Comparison of ENCODE assay signal across 17 cellular contexts in genomic region chr6:127999032-127999431, GRCh38.
"Had no signal": no experiment of that assay in that cellular context is flagged by ENCODE, and none has a peak within 500 bp of the region (broad histone marks: within the 10 kb centered on the region; RNA-seq: fewer than 3 reads in every experiment).

No MANE protein-coding gene starts in this region.

- H3K4me3 Mint-ChIP-seq: activated B cell treated with CpG ODN at 0.5 μM for 24 hours; activated CD4-positive, alpha-beta memory T cell treated with anti-CD3 and anti-CD28 coated beads for 36 hours; activated T-helper 1 cell treated with anti-CD3 and anti-CD28 coated beads, Interleukin-12 subunit alpha, Interleukin-12 subunit beta, Interleukin-2, Interleukin-4 antibody, amounts not matched to agents 30 ng/mL and 10 ng/mL and 1 ng/mL, durations not matched to agents 14 hours and 24 hours and 36 hours; brain; effector memory CD8-positive, alpha-beta T cell; nephron had no signal

- DNase-seq: activated B cell treated with CpG ODN at 0.5 μM for 24 hours; activated CD4-positive, alpha-beta memory T cell treated with anti-CD3 and anti-CD28 coated beads for 36 hours; activated CD4-positive, alpha-beta T cell treated with anti-CD3 and anti-CD28 coated beads for 4 hours; activated gamma-delta T cell treated with Interleukin-2 at 50 U/mL for 16 hours; anterior cingulate cortex; caudate nucleus; effector memory CD8-positive, alpha-beta T cell; left cardiac atrium; nucleus accumbens; right cardiac atrium; small intestine; stimulated activated CD4-positive, alpha-beta T cell treated with anti-CD3 and anti-CD28 coated beads, Interleukin-15, amount 100 ng/mL, for 24 hours; stimulated activated CD4-positive, alpha-beta T cell treated with anti-CD3 and anti-CD28 coated beads, Interleukin-4, amount 100 ng/mL, for 1 hour; T-helper 9 cell had no signal

- H3K36me3 Mint-ChIP-seq: activated CD4-positive, alpha-beta memory T cell treated with anti-CD3 and anti-CD28 coated beads for 36 hours had no signal

- H3K9me3 Mint-ChIP-seq: activated B cell treated with CpG ODN at 0.5 μM for 24 hours; activated CD4-positive, alpha-beta memory T cell treated with anti-CD3 and anti-CD28 coated beads for 36 hours; brain; effector memory CD8-positive, alpha-beta T cell; nephron had no signal

- ATAC-seq: effector memory CD8-positive, alpha-beta T cell; left cardiac atrium; right cardiac atrium had no signal

- H3K4me1 Mint-ChIP-seq: activated B cell treated with CpG ODN at 0.5 μM for 24 hours had no signal

- H3K27ac Mint-ChIP-seq: activated B cell treated with CpG ODN at 0.5 μM for 24 hours; activated CD4-positive, alpha-beta memory T cell treated with anti-CD3 and anti-CD28 coated beads for 36 hours; activated T-helper 1 cell treated with anti-CD3 and anti-CD28 coated beads, Interleukin-12 subunit alpha, Interleukin-12 subunit beta, Interleukin-2, Interleukin-4 antibody, amounts not matched to agents 30 ng/mL and 10 ng/mL and 1 ng/mL, durations not matched to agents 14 hours and 24 hours and 36 hours; effector memory CD8-positive, alpha-beta T cell had no signal

- H3K27me3 Mint-ChIP-seq: activated B cell treated with CpG ODN at 0.5 μM for 24 hours; activated CD4-positive, alpha-beta memory T cell treated with anti-CD3 and anti-CD28 coated beads for 36 hours; brain; effector memory CD8-positive, alpha-beta T cell had no signal
